ENCODE assay signal across 16 cellular contexts in genomic region chr12:105013892-105014291, GRCh38. TPM values are rescaled to one million over a fixed set of nuclear protein-coding genes. Genes with fewer than 3 reads are reported as not detected.
A peak's percentile ranks its signal among the peaks of the same experiment; 100 is the strongest.
DNase-seq lines count a peak whose midpoint lies in the region; ATAC-seq and TF ChIP-seq lines count a peak whose summit lies in the region.
"Had no signal": no experiment of that assay in that cellular context is flagged by ENCODE, and none has a peak within 500 bp of the region (broad histone marks: within the 10 kb centered on the region; RNA-seq: fewer than 3 reads in every experiment).

No MANE protein-coding gene starts in this region.

- no peaks in the 10 kb centered on the region for H3K79me2 ChIP-seq in mesendoderm (ENCODE audit: control insufficient read depth, insufficient read depth, low read length)

- no peak overlapping the region for H2BK5ac ChIP-seq in mesendoderm (ENCODE audit: low read length)

- H2BK15ac ChIP-seq in mesendoderm (replicated peaks; ENCODE audit: low read depth) = no peak overlapping the region

- H3K4me1 ChIP-seq in mesendoderm (ENCODE audit: control insufficient read depth, low read depth, low read length) (no peaks in the 10 kb centered on the region), upper lobe of right lung (no peaks in the 10 kb centered on the region)
- H3K4me1 ChIP-seq: adrenal gland had no signal

- no peak for ATAC-seq in activated T-helper 17 cell treated with anti-CD3 and anti-CD28 coated beads, Interleukin-2, amount 50 U/mL, for 72 hours (replicated peaks)
- ATAC-seq in GM19452 (IDR thresholded peaks at IDR 0.05; ENCODE audit: unreplicated experiment) (no peak), upper lobe of right lung (no peak)
- ATAC-seq: activated CD4-positive, alpha-beta T cell treated with anti-CD3 and anti-CD28 coated beads for 36 hours; activated T-cell treated with anti-CD3 and anti-CD28 coated beads, Interleukin-2, amount 50 U/mL, for 72 hours; Panc1; stimulated activated naive CD8-positive, alpha-beta T cell treated with anti-CD3 and anti-CD28 coated beads, Interleukin-15, amount 100 ng/mL, for 72 hours had no signal

- H2AK5ac ChIP-seq in mesendoderm (ENCODE audit: low read length) = no peak overlapping the region

- no peak overlapping the region for H3K4me3 ChIP-seq in astrocyte of the cerebellum (ENCODE audit: low read depth, low read length)
- no peak overlapping the region for H3K4me3 ChIP-seq in mesendoderm (ENCODE audit: low read length)
- H3K4me3 ChIP-seq in upper lobe of right lung = no peak overlapping the region
- H3K4me3 ChIP-seq: adrenal gland, vagina had no signal

- H3K27ac ChIP-seq in mesendoderm (ENCODE audit: low read depth, low read length) (no peak overlapping the region), upper lobe of right lung (no peak overlapping the region)
- H3K27ac ChIP-seq: adrenal gland had no signal

- H3K4me1 Mint-ChIP-seq in activated T-helper 17 cell treated with anti-CD3 and anti-CD28 coated beads, Interleukin-2, amount 50 U/mL, for 72 hours = no peaks in the 10 kb centered on the region
- H3K4me1 Mint-ChIP-seq: stimulated activated naive CD8-positive, alpha-beta T cell treated with anti-CD3 and anti-CD28 coated beads, Interleukin-15, amount 100 ng/mL, for 72 hours had no signal

- WGBS in mesendoderm (ENCODE audit: extremely low coverage, insufficient coverage, low lambda C conversion rate) = no CpG with 5 or more reads among the region's 9 CpGs

- intact Hi-C loops in upper lobe of right lung (cut with DNase I) = no loop called here

- H3K36me3 ChIP-seq in mesendoderm (ENCODE audit: control insufficient read depth, insufficient read depth, low read length) (no peaks in the 10 kb centered on the region), upper lobe of right lung (peaks cover 6% of the 10 kb centered on the region)
- H3K36me3 ChIP-seq: adrenal gland, vagina had no signal

- no peak overlapping the region for H4K5ac ChIP-seq in mesendoderm (ENCODE audit: low read length)

- no peak overlapping the region for H3K18ac ChIP-seq in mesendoderm (ENCODE audit: low read length)

- peaks cover 56% of the 10 kb centered on the region for H3K36me3 Mint-ChIP-seq in activated T-helper 17 cell treated with anti-CD3 and anti-CD28 coated beads, Interleukin-2, amount 50 U/mL, for 72 hours (ENCODE audit: low read depth)

- H4K8ac ChIP-seq in mesendoderm (ENCODE audit: low read depth, low read length) = no peak overlapping the region

- H3K27me3 ChIP-seq in mesendoderm (ENCODE audit: insufficient read depth, low read length, poor library complexity) (no peaks in the 10 kb centered on the region), upper lobe of right lung (no peaks in the 10 kb centered on the region)
- H3K27me3 ChIP-seq: adrenal gland, vagina had no signal

- H3K9me3 ChIP-seq in upper lobe of right lung = no peaks in the 10 kb centered on the region
- H3K9me3 ChIP-seq: adrenal gland, vagina had no signal

- H3K23ac ChIP-seq in mesendoderm (ENCODE audit: low read length) = no peak overlapping the region

- no peak overlapping the region for H2BK120ac ChIP-seq in mesendoderm (ENCODE audit: low read depth, low read length)

- no peak overlapping the region for H3K9ac ChIP-seq in mesendoderm (ENCODE audit: low read length)

- H3K79me1 ChIP-seq in mesendoderm (ENCODE audit: low read length) = peaks cover 2% of the 10 kb centered on the region

- TF ChIP-seq CTCF in astrocyte of the cerebellum (IDR thresholded peaks at IDR 0.05; ENCODE audit: low read depth, low read length, missing control alignments) = no peak
- TF ChIP-seq CTCF in upper lobe of right lung (IDR thresholded peaks at IDR 0.05) = no peak

- H3K4ac ChIP-seq in mesendoderm (ENCODE audit: low read depth, low read length) = no peak overlapping the region

- H3K4me3 Mint-ChIP-seq in activated T-helper 17 cell treated with anti-CD3 and anti-CD28 coated beads, Interleukin-2, amount 50 U/mL, for 72 hours = no peak overlapping the region
- H3K4me3 Mint-ChIP-seq: activated CD4-positive, alpha-beta T cell treated with anti-CD3 and anti-CD28 coated beads for 36 hours; activated T-cell treated with anti-CD3 and anti-CD28 coated beads, Interleukin-2, amount 50 U/mL, for 72 hours; CD4-positive, alpha-beta T cell; stimulated activated naive CD8-positive, alpha-beta T cell treated with anti-CD3 and anti-CD28 coated beads, Interleukin-15, amount 100 ng/mL, for 72 hours had no signal

- in situ Hi-C loops in astrocyte of the cerebellum (cut with HindIII; ENCODE audit: low sequenced_read_pairs) = no loop called here

- H3K4me2 ChIP-seq in mesendoderm (ENCODE audit: low read length) = no peak overlapping the region

- DNase-seq in ELR (ENCODE audit: low read depth) (peak; percentile 64), HT1080 (ENCODE audit: low read depth) (peak; percentile 40), astrocyte of the cerebellum (ENCODE audit: low read depth) (peak; percentile 46), mesendoderm (peak; percentile 64), upper lobe of right lung (no peak)
- DNase-seq: activated CD4-positive, alpha-beta T cell treated with anti-CD3 and anti-CD28 coated beads for 36 hours; activated T-cell treated with anti-CD3 and anti-CD28 coated beads, Interleukin-2, amount 50 U/mL, for 72 hours; adrenal gland; CD4-positive, alpha-beta T cell; NCI-H446 treated with DMSO at 0.1 percent for 48 hours; stimulated activated naive CD8-positive, alpha-beta T cell treated with anti-CD3 and anti-CD28 coated beads, Interleukin-15, amount 100 ng/mL, for 72 hours; T-helper 1 cell had no signal

- no peaks in the 10 kb centered on the region for H3K27me3 Mint-ChIP-seq in activated T-helper 17 cell treated with anti-CD3 and anti-CD28 coated beads, Interleukin-2, amount 50 U/mL, for 72 hours
- H3K27me3 Mint-ChIP-seq: activated CD4-positive, alpha-beta T cell treated with anti-CD3 and anti-CD28 coated beads for 36 hours; CD4-positive, alpha-beta T cell; stimulated activated naive CD8-positive, alpha-beta T cell treated with anti-CD3 and anti-CD28 coated beads, Interleukin-15, amount 100 ng/mL, for 72 hours had no signal

- H3K9me3 Mint-ChIP-seq in activated T-helper 17 cell treated with anti-CD3 and anti-CD28 coated beads, Interleukin-2, amount 50 U/mL, for 72 hours = peaks cover 14% of the 10 kb centered on the region

- H3K27ac Mint-ChIP-seq in activated T-helper 17 cell treated with anti-CD3 and anti-CD28 coated beads, Interleukin-2, amount 50 U/mL, for 72 hours = no peak overlapping the region
- H3K27ac Mint-ChIP-seq: activated CD4-positive, alpha-beta T cell treated with anti-CD3 and anti-CD28 coated beads for 36 hours; activated T-cell treated with anti-CD3 and anti-CD28 coated beads, Interleukin-2, amount 50 U/mL, for 72 hours; CD4-positive, alpha-beta T cell; stimulated activated naive CD8-positive, alpha-beta T cell treated with anti-CD3 and anti-CD28 coated beads, Interleukin-15, amount 100 ng/mL, for 72 hours had no signal

- H3K56ac ChIP-seq in mesendoderm (ENCODE audit: low read length) = no peak overlapping the region

RNA-seq across cellular contexts. Expression of gene NOPCHAP1, which starts 27.8 kb away (rescaled TPM):
- 14.8 and 25.8 TPM in 2 replicates for total RNA-seq in HT1080 (2014; rRNA removed; shearing (Covaris generic))
- 11.5 and 16.5 TPM in 2 replicates for polyA plus RNA-seq in HT1080 (2015; cell fraction: cytosol; rRNA removed)
- polyA plus RNA-seq in HT1080 (2015; cell fraction: nucleus; rRNA removed) = 2.4 and 7.7 TPM in 2 replicates
- polyA plus RNA-seq in mesendoderm (2013, experiment 1 of 2) = 69.1 TPM
- 66.7 TPM for polyA plus RNA-seq in mesendoderm (2013, experiment 2 of 2)
- 10 to 100 TPM; 20.4 to 31.8 TPM for total RNA-seq in activated T-helper 17 cell treated with anti-CD3 and anti-CD28 coated beads, Interleukin-2, amount 50 U/mL, for 72 hours
- total RNA-seq in upper lobe of right lung = 11.5 TPM

RNA-seq across cellular contexts. Expression of gene SLC41A2, which starts 55.8 kb away (rescaled TPM):
- 4.5 and 10.2 TPM in 2 replicates for total RNA-seq in HT1080 (2014; rRNA removed; shearing (Covaris generic))
- polyA plus RNA-seq in HT1080 (2015; cell fraction: cytosol; rRNA removed) = 1.8 and 4.1 TPM in 2 replicates
- 1.3 and 3.2 TPM in 2 replicates for polyA plus RNA-seq in HT1080 (2015; cell fraction: nucleus; rRNA removed)
- polyA plus RNA-seq in mesendoderm (2013, experiment 1 of 2) = 2.2 TPM
- polyA plus RNA-seq in mesendoderm (2013, experiment 2 of 2) = 2.1 TPM
- 10 to 100 TPM; 16.8 to 52.8 TPM for total RNA-seq in activated T-helper 17 cell treated with anti-CD3 and anti-CD28 coated beads, Interleukin-2, amount 50 U/mL, for 72 hours
- total RNA-seq in upper lobe of right lung = 28.6 TPM
